Comparison of ENCODE assay signal across 9 cellular contexts in the genomic region with DNA sequence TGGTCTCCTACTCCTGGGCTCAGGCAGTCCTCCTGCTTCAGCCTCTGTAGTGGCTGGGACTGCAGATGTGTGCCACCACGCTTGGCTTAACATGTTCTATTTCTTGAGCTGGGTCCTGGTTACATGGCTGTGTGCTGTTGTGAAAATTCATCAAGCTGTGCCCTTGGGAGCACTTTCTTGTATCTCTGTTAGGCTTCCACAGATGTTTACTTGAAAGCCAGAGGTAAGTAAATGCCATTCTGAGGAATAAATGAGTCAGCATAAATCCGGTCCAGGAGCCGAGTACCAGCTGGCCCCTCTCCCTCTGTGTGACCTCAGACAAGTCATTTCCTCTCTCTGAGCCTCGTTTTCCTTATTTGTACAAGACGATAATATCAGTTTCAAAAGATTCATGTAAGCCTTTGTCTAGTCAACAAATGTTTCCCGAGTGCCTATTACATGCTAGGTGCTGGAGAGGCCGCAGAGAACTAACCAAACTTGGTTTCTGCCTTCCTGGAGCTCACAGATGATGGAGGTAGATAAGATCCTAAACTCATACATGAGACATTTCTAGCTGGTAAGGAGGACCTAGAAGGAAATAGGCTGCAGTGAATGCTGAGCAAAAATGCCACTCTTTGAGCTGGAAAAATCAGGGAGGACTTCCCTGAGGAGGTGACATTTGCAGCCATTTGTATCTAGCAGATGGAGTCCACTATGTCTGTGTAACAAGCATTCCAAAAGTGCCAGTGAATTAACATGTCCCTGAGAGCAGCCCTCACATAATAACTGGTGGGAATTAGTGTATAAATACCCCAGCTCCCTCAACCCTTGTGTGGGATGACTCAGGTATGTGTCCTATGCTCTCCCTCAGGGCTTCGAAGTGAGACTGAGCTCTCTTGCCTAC. TPM values are rescaled to one million over a fixed set of nuclear protein-coding genes. Genes with fewer than 3 reads are reported as not detected.
A peak's percentile ranks its signal among the peaks of the same experiment; 100 is the strongest.
DNase-seq lines count a peak whose midpoint lies in the region; ATAC-seq, FAIRE-seq and TF ChIP-seq lines count a peak whose summit lies in the region.
"Had no signal": no experiment of that assay in that cellular context is flagged by ENCODE, and none has a peak within 500 bp of the region (broad histone marks: within the 10 kb centered on the region; RNA-seq: fewer than 3 reads in every experiment).

No MANE protein-coding gene starts in this region.

- H3K36me3 Mint-ChIP-seq in stimulated activated naive B cell treated with anti-CD40 and anti-IgM and Interleukin-4, amounts not matched to agents 10 μg/mL and 1 μg/mL and 100 μg/mL, for 72 hours: peaks cover 2 to 14% of the 10 kb centered on the region in 2 donors

- DNase-seq in bronchial epithelial cell (ENCODE audit: low read depth) (peak; percentile 80), ovary (no peak), tibial artery (no peak), ureter (ENCODE audit: low spot score) (no peak)
- peak; percentile 23 for DNase-seq in stimulated activated naive B cell treated with anti-CD40 and anti-IgM and Interleukin-4, amounts not matched to agents 10 μg/mL and 1 μg/mL and 100 μg/mL, for 72 hours

- H3K4me1 ChIP-seq in ovary (ENCODE audit: insufficient read depth): no peaks in the 10 kb centered on the region
- peaks cover 0 to 11% (median 7%) of the 10 kb centered on the region in 4 donors for H3K4me1 ChIP-seq in tibial artery

- H3K9me3 ChIP-seq in ovary: no peaks in the 10 kb centered on the region
- no peaks in the 10 kb centered on the region for H3K9me3 ChIP-seq in tibial artery

- no peak for FAIRE-seq in bronchial epithelial cell (lab: Jason Lieb, UNC)

- H3K27me3 ChIP-seq in bronchial epithelial cell (ENCODE audit: control insufficient read depth, insufficient read depth, low read length) (peaks cover 12% of the 10 kb centered on the region), ovary (no peaks in the 10 kb centered on the region), tibial artery (peaks cover 0 to 72% of the 10 kb centered on the region in 2 donors)

- H3K27me3 Mint-ChIP-seq in stimulated activated naive B cell treated with anti-CD40 and anti-IgM and Interleukin-4, amounts not matched to agents 10 μg/mL and 1 μg/mL and 100 μg/mL, for 72 hours: peaks cover 28 to 35% of the 10 kb centered on the region in 2 donors

- no peak for TF ChIP-seq POLR2A in ovary (IDR thresholded peaks at IDR 0.05)

- WGBS in ovary, 3 donors: 46 to 64% (median 46%) methylated on average over 8 of the region's 8 CpGs

- H3K4me3 ChIP-seq in bronchial epithelial cell (ENCODE audit: low read depth, low read length) (no peak overlapping the region), ovary (no peak overlapping the region), tibial artery (no peak overlapping the region)

- peaks cover 37 to 58% of the 10 kb centered on the region in 2 donors for H3K4me1 Mint-ChIP-seq in stimulated activated naive B cell treated with anti-CD40 and anti-IgM and Interleukin-4, amounts not matched to agents 10 μg/mL and 1 μg/mL and 100 μg/mL, for 72 hours

- H3K36me3 ChIP-seq in bronchial epithelial cell (ENCODE audit: control insufficient read depth, insufficient read depth, low read length) (no peaks in the 10 kb centered on the region), ovary (no peaks in the 10 kb centered on the region), tibial artery (no peaks in the 10 kb centered on the region)

- peak overlapping the region; percentile 14 for H3K27ac Mint-ChIP-seq in stimulated activated naive B cell treated with anti-CD40 and anti-IgM and Interleukin-4, amounts not matched to agents 10 μg/mL and 1 μg/mL and 100 μg/mL, for 72 hours

- H3K9me3 Mint-ChIP-seq in stimulated activated naive B cell treated with anti-CD40 and anti-IgM and Interleukin-4, amounts not matched to agents 10 μg/mL and 1 μg/mL and 100 μg/mL, for 72 hours: no peaks in the 10 kb centered on the region

- TF ChIP-seq CTCF in bronchial epithelial cell (IDR thresholded peaks at IDR 0.05; ENCODE audit: insufficient read depth, low read length, severe bottlenecking) (no peak), ovary (IDR thresholded peaks at IDR 0.05) (no peak), tibial artery (IDR thresholded peaks at IDR 0.05) (no peak)

- H3K4me3 Mint-ChIP-seq in stimulated activated naive B cell treated with anti-CD40 and anti-IgM and Interleukin-4, amounts not matched to agents 10 μg/mL and 1 μg/mL and 100 μg/mL, for 72 hours: peak overlapping the region in 1 of 2 donors; percentile 5

- H3K27ac ChIP-seq in ovary (no peak overlapping the region), tibial artery (no peak overlapping the region)

- no peak for TF ChIP-seq EP300 in ovary (IDR thresholded peaks at IDR 0.05)

- ATAC-seq in GM18502 (IDR thresholded peaks at IDR 0.05; ENCODE audit: poor library complexity, unreplicated experiment) (peak; percentile 58), HG02840 (IDR thresholded peaks at IDR 0.05; ENCODE audit: low FRiP score, unreplicated experiment) (peak; percentile 48), SK-N-SH treated with all-trans-retinoic acid at 6 μM for 48 hours (peak; percentile 13; the same call in 1 of the 3 replicates)
- ATAC-seq in stimulated activated naive B cell treated with anti-CD40 and anti-IgM and Interleukin-4, amounts not matched to agents 10 μg/mL and 1 μg/mL and 100 μg/mL, for 72 hours (replicated peaks): peak; percentile 38 to 41

- intact Hi-C loops in ovary (cut with DNase I) (loop anchor here in 1 of 4 donors (10.0 kb wide), 1 partner anchor 78 kb away; no protein-coding TSS in a partner anchor), tibial artery (cut with DNase I; ENCODE audit: low total_unique reads) (no loop called here)

TF ChIP-seq in SK-N-SH treated with all-trans-retinoic acid at 6 μM for 48 hours, 23 proteins besides CTCF, POLR2A, EP300 and RAD21:
- TF ChIP-seq CSDC2 (CRISPR knock-in tag; IDR thresholded peaks at IDR 0.05): no peak
- no peak for TF ChIP-seq ZFP3 (CRISPR knock-in tag; IDR thresholded peaks at IDR 0.05)
- no peak for TF ChIP-seq OSR1 (CRISPR knock-in tag; IDR thresholded peaks at IDR 0.05)
- TF ChIP-seq ZNF565 (CRISPR knock-in tag; conservative IDR thresholded peaks at IDR 0.05; ENCODE audit: low read depth): no peak
- no peak for TF ChIP-seq ISL1 (CRISPR knock-in tag; IDR thresholded peaks at IDR 0.05)
- no peak for TF ChIP-seq ARNTL (CRISPR knock-in tag; IDR thresholded peaks at IDR 0.05; ENCODE audit: borderline replicate concordance, low read depth)
- TF ChIP-seq TOX (CRISPR knock-in tag; IDR thresholded peaks at IDR 0.05; ENCODE audit: borderline replicate concordance): no peak
- no peak for TF ChIP-seq PPARA (CRISPR knock-in tag; IDR thresholded peaks at IDR 0.05; ENCODE audit: borderline replicate concordance)
- no peak for TF ChIP-seq ZNF70 (CRISPR knock-in tag; IDR thresholded peaks at IDR 0.05)
- TF ChIP-seq RARB (CRISPR knock-in tag; IDR thresholded peaks at IDR 0.05): no peak

RNA-seq across cellular contexts. Expression of gene RASAL3, which starts 2.7 kb away (rescaled TPM):
- total RNA-seq in bronchial epithelial cell (not detected in 2 replicates), ovary (1 to 10 TPM in 5 of 7 donors, under 1 TPM in 2; 0.61 to 2.6 (median 1.4) TPM), ureter (3.9 TPM)
- polyA plus RNA-seq in ovary: 1 to 10 TPM in 1 of 2 donors, under 1 TPM in 1; 0.63 to 1.5 TPM

RNA-seq across cellular contexts. Expression of gene PGLYRP2, which starts 12.2 kb away (rescaled TPM):
- not detected in 2 replicates for total RNA-seq in bronchial epithelial cell
- under 1 TPM in 1 of 7 donors, not detected in 6; 0.28 TPM for total RNA-seq in ovary
- not detected for polyA plus RNA-seq in ovary
- total RNA-seq in ureter: 0.34 TPM
- total RNA-seq: mononuclear cell had no signal

RNA-seq across cellular contexts. Expression of gene WIZ, which starts 17.3 kb away (rescaled TPM):
- total RNA-seq in bronchial epithelial cell: 2.4 and 4.2 TPM in 2 replicates
- 10 to 100 TPM; 21.0 to 46.5 (median 41.7) TPM for total RNA-seq in ovary
- 10 to 100 TPM in 1 of 2 donors, 1 to 10 TPM in 1; 4.8 to 24.7 TPM for polyA plus RNA-seq in ovary
- 42.3 TPM for total RNA-seq in ureter

RNA-seq across cellular contexts. Expression of gene CYP4F22, which starts 41.2 kb away (rescaled TPM):
- total RNA-seq in bronchial epithelial cell: 0.13 TPM in 1 of 2 replicates, not detected in the other
- total RNA-seq in ovary: under 1 TPM in 2 of 7 donors, not detected in 5; 0.08 to 0.13 TPM
- under 1 TPM in 1 of 2 donors, not detected in 1; 0.13 TPM for polyA plus RNA-seq in ovary
- 19.8 TPM for total RNA-seq in ureter

RNA-seq across cellular contexts. Expression of gene AKAP8L, which starts 48.3 kb away (rescaled TPM):
- total RNA-seq in bronchial epithelial cell (75.3 and 78.9 TPM in 2 replicates), ovary (100 to 1,000 TPM in 3 of 7 donors, 10 to 100 TPM in 4; 85.9 to 121 (median 93.2) TPM), ureter (133 TPM)
- 10 to 100 TPM; 70.3 to 78.5 TPM for polyA plus RNA-seq in ovary

Comparison
In these comparisons a context has a peak if more than half of its experiments do, and no peak if none do; other contexts are left out.
1. DNase-seq: peak in bronchial epithelial cell (single experiment) and stimulated activated naive B cell treated with anti-CD40 and anti-IgM and Interleukin-4, amounts not matched to agents 10 μg/mL and 1 μg/mL and 100 μg/mL, for 72 hours (single experiment); none in ovary (0 of 5), tibial artery (0 of 2) and ureter (single experiment).
2. Peak in every context shown above with its lines, with median percentiles within 50 percentile points of each other: ATAC-seq.